Comparison of ENCODE assay signal across 8 cellular contexts in genomic region chr7:104208421-104208780, GRCh38. TPM values are rescaled to one million over a fixed set of nuclear protein-coding genes. Genes with fewer than 3 reads are reported as not detected.
DNase-seq lines count a peak whose midpoint lies in the region; ATAC-seq, FAIRE-seq and TF ChIP-seq lines count a peak whose summit lies in the region.

No MANE protein-coding gene starts in this region.

- DNase-seq in GM23248 (no peak), left ventricle myocardium superior (no peak), small intestine (no peak), midbrain (lab: John Stamatoyannopoulos, UW) (no peak), NCI-H1417 (lab: John Stamatoyannopoulos, UW) (no peak), SW 1271 (lab: John Stamatoyannopoulos, UW) (no peak), kidney glomerular epithelial cell (lab: John Stamatoyannopoulos, UW) (no peak)
- DNase-seq in activated CD8-positive, alpha-beta T cell treated with anti-CD3 and anti-CD28 coated beads for 36 hours = no peak

- CTCF ChIA-PET in activated CD8-positive, alpha-beta T cell treated with anti-CD3 and anti-CD28 coated beads for 36 hours (lab: Charles Lee) = interaction anchor here (0.9 to 1.1 kb wide), 2 partner anchors 24 to 674 kb away, joined by 3 to 4 read pairs; no protein-coding TSS in a partner anchor

- peak overlapping the region; percentile 99 for H2AFZ ChIP-seq in GM23248

- in situ Hi-C loops in GM23248 (cut with MboI) = no loop called here

- WGBS in GM23248 (ENCODE audit: low coverage in 1 of 2, low lambda C conversion rate in 2 of 2, missing lambda C conversion rate in 2 of 2), 2 experiments = 21 to 23% methylated on average over 7 of the region's 7 CpGs
- 23 to 44% (median 32%) methylated on average over 7 of the region's 7 CpGs for WGBS in small intestine, 3 donors

- peak overlapping the region; percentile 91 for H3K9ac ChIP-seq in GM23248

- intact Hi-C loops in activated CD8-positive, alpha-beta T cell treated with anti-CD3 and anti-CD28 coated beads for 36 hours (cut with micrococcal nuclease) = no loop called here
- intact Hi-C loops in left ventricle myocardium superior (cut with micrococcal nuclease) = no loop called here

- POLR2A ChIA-PET in activated CD8-positive, alpha-beta T cell treated with anti-CD3 and anti-CD28 coated beads for 36 hours (lab: Charles Lee) = interaction anchor here (1.3 kb wide), 1 partner anchor 24 kb away, joined by 3 read pairs; no protein-coding TSS in a partner anchor

- H3K27ac Mint-ChIP-seq in activated CD8-positive, alpha-beta T cell treated with anti-CD3 and anti-CD28 coated beads for 36 hours = peak overlapping the region; percentile 92

- H3F3A ChIP-seq in GM23248 (ENCODE audit: insufficient read depth) = no peaks in the 10 kb centered on the region

- peaks cover 26% of the 10 kb centered on the region for H3K4me1 Mint-ChIP-seq in activated CD8-positive, alpha-beta T cell treated with anti-CD3 and anti-CD28 coated beads for 36 hours (ENCODE audit: low read depth)

- H3K27me3 Mint-ChIP-seq in activated CD8-positive, alpha-beta T cell treated with anti-CD3 and anti-CD28 coated beads for 36 hours = peaks cover 13% of the 10 kb centered on the region

- H3K9me3 ChIP-seq in GM23248 (ENCODE audit: low read depth) = no peaks in the 10 kb centered on the region
- H3K9me3 ChIP-seq in small intestine (ENCODE audit: control insufficient read depth, low read depth) = no peaks in the 10 kb centered on the region

- H3K9me3 Mint-ChIP-seq in activated CD8-positive, alpha-beta T cell treated with anti-CD3 and anti-CD28 coated beads for 36 hours = peaks cover 3% of the 10 kb centered on the region

- peaks cover 44% of the 10 kb centered on the region for H3K79me2 ChIP-seq in GM23248 (ENCODE audit: insufficient read depth)

- peaks cover 8% of the 10 kb centered on the region for H3K4me1 ChIP-seq in GM23248 (ENCODE audit: insufficient read depth)
- peaks cover 2 to 3% of the 10 kb centered on the region in 2 donors for H3K4me1 ChIP-seq in small intestine (ENCODE audit: control insufficient read depth in 2 of 2, insufficient read depth in 1 of 2, low read depth in 1 of 2, low read length in 1 of 2)

- FAIRE-seq in small intestine (lab: Jason Lieb, UNC) = no peak

- no peaks in the 10 kb centered on the region for H3K36me3 ChIP-seq in GM23248 (ENCODE audit: low read depth)
- H3K36me3 ChIP-seq in small intestine (ENCODE audit: control insufficient read depth in 2 of 2, insufficient read depth in 2 of 2, low read length in 2 of 2) = no peaks in the 10 kb centered on the region

- peaks cover 5% of the 10 kb centered on the region for H3K36me3 Mint-ChIP-seq in activated CD8-positive, alpha-beta T cell treated with anti-CD3 and anti-CD28 coated beads for 36 hours (ENCODE audit: low read depth)

- no peaks in the 10 kb centered on the region for H3K27me3 ChIP-seq in GM23248 (replicated peaks; ENCODE audit: insufficient read depth)
- no peaks in the 10 kb centered on the region for H3K27me3 ChIP-seq in small intestine (ENCODE audit: control insufficient read depth in 2 of 2, insufficient read depth in 2 of 2, low read length in 2 of 2)

- ATAC-seq in activated CD8-positive, alpha-beta T cell treated with anti-CD3 and anti-CD28 coated beads for 36 hours = no peak
- ATAC-seq in left ventricle myocardium superior = peak; percentile 8

- H3K27ac ChIP-seq in GM23248 = peak overlapping the region; percentile 66
- peak overlapping the region in 1 of 2 donors; percentile 82 for H3K27ac ChIP-seq in small intestine (ENCODE audit: low read depth in 1 of 2, low read length in 1 of 2)

- H4K20me1 ChIP-seq in GM23248 (ENCODE audit: insufficient read depth) = no peaks in the 10 kb centered on the region

- peak overlapping the region; percentile 97 for H3K4me3 ChIP-seq in GM23248
- H3K4me3 ChIP-seq in small intestine (ENCODE audit: low read depth in 1 of 2, low read length in 2 of 2) = peak overlapping the region; percentile 52 to 89

- H3K4me3 Mint-ChIP-seq in activated CD8-positive, alpha-beta T cell treated with anti-CD3 and anti-CD28 coated beads for 36 hours = peak overlapping the region; percentile 81

- TF ChIP-seq CTCF in activated CD8-positive, alpha-beta T cell treated with anti-CD3 and anti-CD28 coated beads for 36 hours (IDR thresholded peaks at IDR 0.05) = no peak

- H3K4me2 ChIP-seq in GM23248 (ENCODE audit: unreplicated experiment) = peak overlapping the region; percentile 100

- no peaks in the 10 kb centered on the region for H3K9me2 ChIP-seq in GM23248 (ENCODE audit: insufficient read depth)

RNA-seq across cellular contexts. Expression of gene ORC5, which starts 0.6 kb away (rescaled TPM):
- total RNA-seq in GM23248 (2014; rRNA removed; shearing (Covaris generic)) = 21.4 and 23.3 TPM in 2 replicates
- 24.0 and 24.9 TPM in 2 replicates for polyA plus RNA-seq in GM23248 (2016; fragmentation: Nextera tagmentation; extraction: Ambion mirVana)
- total RNA-seq in activated CD8-positive, alpha-beta T cell treated with anti-CD3 and anti-CD28 coated beads for 36 hours = 10 to 100 TPM; 22.1 to 26.0 TPM
- 7.7 TPM for total RNA-seq in left ventricle myocardium superior
- 10 to 100 TPM in 1 of 3 donors, 1 to 10 TPM in 2; 3.8 to 12.6 (median 4.7) TPM for polyA plus RNA-seq in small intestine
